In genomic region chr3:124791142-124791541, GRCh38 we compare ENCODE assay signal across 13 cellular contexts.
DNase-seq lines count a peak whose midpoint lies in the region; ATAC-seq, FAIRE-seq and TF ChIP-seq lines count a peak whose summit lies in the region.
"Had no signal": no experiment of that assay in that cellular context is flagged by ENCODE, and none has a peak within 500 bp of the region (broad histone marks: within the 10 kb centered on the region; RNA-seq: fewer than 3 reads in every experiment).

No MANE protein-coding gene starts in this region.

- H3K27me3 ChIP-seq in rectal smooth muscle tissue (ENCODE audit: control insufficient read depth, insufficient read depth, low read length), result no peaks in the 10 kb centered on the region

- H3K4me3 Mint-ChIP-seq in T-cell, result no peak overlapping the region
- H3K4me3 Mint-ChIP-seq: B cell; T-helper 1 cell treated with Interleukin-12 subunit alpha and Interleukin-12 subunit beta and Interleukin-4 antibody, amounts not matched to agents 30 μg/mL and 1 μg/mL, for 36 hours had no signal

- H3K4me1 ChIP-seq in rectal smooth muscle tissue (ENCODE audit: control insufficient read depth, insufficient read depth, low read length), result peaks cover 20% of the 10 kb centered on the region

- H3K4me3 ChIP-seq in AG10803 (ENCODE audit: low read length) (peak overlapping the region; percentile 36), fibroblast of pulmonary artery (replicated peaks; ENCODE audit: low read depth, low read length) (no peak overlapping the region), rectal smooth muscle tissue (ENCODE audit: low read length) (no peak overlapping the region)

- no peak overlapping the region for H3K9ac ChIP-seq in rectal smooth muscle tissue (ENCODE audit: low read length)

- CTCF ChIA-PET in T-cell (lab: Charles Lee), result no interaction called here

- ATAC-seq in HG02852 (IDR thresholded peaks at IDR 0.05; ENCODE audit: unreplicated experiment), result no peak
- ATAC-seq in T-cell (replicated peaks in 1 of 4), result no peak
- no peak for ATAC-seq in GM21526 (IDR thresholded peaks at IDR 0.05; ENCODE audit: low FRiP score, unreplicated experiment)
- ATAC-seq: activated naive CD4-positive, alpha-beta T cell treated with anti-CD3 and anti-CD28 coated beads, Interleukin-2, amount 50 U/mL, for 72 hours had no signal

- no peaks in the 10 kb centered on the region for H3K4me1 Mint-ChIP-seq in T-cell
- H3K4me1 Mint-ChIP-seq: B cell had no signal

- FAIRE-seq in RCC 7860 (lab: Jason Lieb, UNC), result no peak

- H3K36me3 Mint-ChIP-seq in T-cell, result no peaks in the 10 kb centered on the region
- H3K36me3 Mint-ChIP-seq: activated naive CD4-positive, alpha-beta T cell treated with anti-CD3 and anti-CD28 coated beads, Interleukin-2, amount 50 U/mL, for 72 hours had no signal

- TF ChIP-seq CTCF in AG10803 (conservative IDR thresholded peaks at IDR 0.05; ENCODE audit: low read length) (no peak), fibroblast of pulmonary artery (IDR thresholded peaks at IDR 0.05; ENCODE audit: low read length, missing control alignments) (no peak)

- no peaks in the 10 kb centered on the region for H3K9me3 Mint-ChIP-seq in T-cell
- H3K9me3 Mint-ChIP-seq: activated naive CD4-positive, alpha-beta T cell treated with anti-CD3 and anti-CD28 coated beads, Interleukin-2, amount 50 U/mL, for 72 hours; T-helper 1 cell treated with Interleukin-12 subunit alpha and Interleukin-12 subunit beta and Interleukin-4 antibody, amounts not matched to agents 30 μg/mL and 1 μg/mL, for 36 hours had no signal

- H3K27ac ChIP-seq in rectal smooth muscle tissue (ENCODE audit: low read depth, low read length), result peak overlapping the region; percentile 28

- H3K36me3 ChIP-seq in rectal smooth muscle tissue (ENCODE audit: control insufficient read depth, insufficient read depth, low read length), result peaks cover 7% of the 10 kb centered on the region

- DNase-seq in AG10803 (ENCODE audit: low read depth), result peak; percentile 97
- peak; percentile 13 for DNase-seq in RCC 7860 (ENCODE audit: low spot score)
- DNase-seq in fibroblast of pulmonary artery (ENCODE audit: low read depth), result peak; percentile 26
- DNase-seq in T-cell, result no peak
- no peak for DNase-seq in islet precursor cell
- DNase-seq: NCI-H1930; stimulated activated CD4-positive, alpha-beta T cell treated with anti-CD3 and anti-CD28 coated beads, Interleukin-4, amount 100 ng/mL, for 24 hours had no signal

- POLR2A ChIA-PET in T-cell (lab: Charles Lee), result no interaction called here

- H3K27ac Mint-ChIP-seq in T-cell, result no peak overlapping the region
- H3K27ac Mint-ChIP-seq: activated naive CD4-positive, alpha-beta T cell treated with anti-CD3 and anti-CD28 coated beads, Interleukin-2, amount 50 U/mL, for 72 hours; B cell; T-helper 1 cell treated with Interleukin-12 subunit alpha and Interleukin-12 subunit beta and Interleukin-4 antibody, amounts not matched to agents 30 μg/mL and 1 μg/mL, for 36 hours had no signal

- H3K27me3 Mint-ChIP-seq in T-cell, result peaks cover 0 to 4% of the 10 kb centered on the region in 2 donors

Comparison
In these comparisons a context has a peak if more than half of its experiments do, and no peak if none do; other contexts are left out.
1. DNase-seq: peak in AG10803 (single experiment), RCC 7860 (single experiment) and fibroblast of pulmonary artery (single experiment); none in T-cell (0 of 34) and islet precursor cell (single experiment).